ENCODE assay signal across 19 cellular contexts in the genomic region with DNA sequence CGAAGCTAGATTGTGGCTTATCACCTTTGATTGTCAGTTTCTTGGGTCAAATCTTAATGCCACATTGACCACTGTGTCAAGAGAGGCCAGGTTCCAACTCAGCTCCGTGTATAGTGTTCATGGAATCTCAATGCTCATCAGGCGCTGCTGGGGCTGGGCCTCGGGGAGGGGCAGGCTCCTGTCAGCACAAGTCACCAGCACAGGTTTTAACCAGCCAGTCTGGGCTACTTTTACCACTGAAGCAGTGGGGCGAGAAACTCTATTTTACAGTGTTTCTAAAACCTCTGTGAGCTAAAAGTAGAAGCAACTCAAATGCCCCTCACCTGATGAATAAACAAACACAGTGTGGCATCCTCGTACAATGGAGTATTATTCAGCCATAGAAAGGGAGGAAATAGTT.
DNase-seq lines count a peak whose midpoint lies in the region; ATAC-seq and TF ChIP-seq lines count a peak whose summit lies in the region.
"Had no signal": no experiment of that assay in that cellular context is flagged by ENCODE, and none has a peak within 500 bp of the region (broad histone marks: within the 10 kb centered on the region; RNA-seq: fewer than 3 reads in every experiment).

No MANE protein-coding gene starts in this region.

- H3K4me2 ChIP-seq in GM23338: no peak overlapping the region
- H3K4me2 ChIP-seq: A549, KMS-11 had no signal

- H3K9me3 ChIP-seq in esophagus muscularis mucosa: no peaks in the 10 kb centered on the region
- H3K9me3 ChIP-seq: A549 had no signal

- no peak overlapping the region for H2AFZ ChIP-seq in GM23338

- TF ChIP-seq CTCF in GM23338 (conservative IDR thresholded peaks at IDR 0.05; ENCODE audit: low read depth in 2 of 2) (no peak), RWPE1 (conservative IDR thresholded peaks at IDR 0.05; ENCODE audit: low read depth) (no peak), esophagus muscularis mucosa (IDR thresholded peaks at IDR 0.05) (no peak), neural crest cell (conservative IDR thresholded peaks at IDR 0.05) (no peak), mesothelial cell of epicardium (IDR thresholded peaks at IDR 0.05; ENCODE audit: unreplicated experiment) (no peak)

- H3K9me3 Mint-ChIP-seq in GM23338 (no peaks in the 10 kb centered on the region), neural crest cell (no peaks in the 10 kb centered on the region), mesothelial cell of epicardium (no peaks in the 10 kb centered on the region)

- no peaks in the 10 kb centered on the region for H3K79me2 ChIP-seq in GM23338 (replicated peaks; ENCODE audit: insufficient read depth)

- H3K27me3 Mint-ChIP-seq in GM23338 (ENCODE audit: insufficient read depth, low read depth, poor library complexity) (peaks cover 6% of the 10 kb centered on the region), neural crest cell (ENCODE audit: low read depth) (no peaks in the 10 kb centered on the region), mesothelial cell of epicardium (ENCODE audit: low read depth) (no peaks in the 10 kb centered on the region)

- H3K27ac ChIP-seq in GM23338 (ENCODE audit: low read depth): no peak overlapping the region
- H3K27ac ChIP-seq in RWPE1: peak overlapping the region; percentile 81
- no peak overlapping the region for H3K27ac ChIP-seq in esophagus muscularis mucosa (replicated peaks in 1 of 4)
- H3K27ac ChIP-seq: A549, KMS-11 had no signal

- H3K4me3 ChIP-seq in GM23338: no peak overlapping the region
- H3K4me3 ChIP-seq in esophagus muscularis mucosa: no peak overlapping the region
- H3K4me3 ChIP-seq: A549, GM12878 had no signal

- POLR2A ChIA-PET in RWPE1 (lab: Yijun Ruan, JAX; ENCODE audit: low non-redundant PET): no interaction called here

- H3K4me1 Mint-ChIP-seq in GM23338 (peaks cover 13% of the 10 kb centered on the region), neural crest cell (peaks cover 4% of the 10 kb centered on the region), mesothelial cell of epicardium (peaks cover 34% of the 10 kb centered on the region)

- H3K36me3 ChIP-seq in GM23338 (ENCODE audit: insufficient read depth) (no peaks in the 10 kb centered on the region), esophagus muscularis mucosa (no peaks in the 10 kb centered on the region)

- H4K20me1 ChIP-seq in GM23338 (replicated peaks; ENCODE audit: insufficient read depth): no peaks in the 10 kb centered on the region

- no peaks in the 10 kb centered on the region for H3K4me1 ChIP-seq in GM23338 (ENCODE audit: insufficient read depth)
- no peaks in the 10 kb centered on the region for H3K4me1 ChIP-seq in esophagus muscularis mucosa
- H3K4me1 ChIP-seq: A549 had no signal

- no peaks in the 10 kb centered on the region for H3K36me3 Mint-ChIP-seq in GM23338 (ENCODE audit: low read depth)
- no peaks in the 10 kb centered on the region for H3K36me3 Mint-ChIP-seq in neural crest cell (ENCODE audit: low read depth)
- H3K36me3 Mint-ChIP-seq in mesothelial cell of epicardium: peaks cover 2% of the 10 kb centered on the region

- WGBS in esophagus muscularis mucosa: 88% methylated on average over 6 of the region's 6 CpGs

- H3K9me2 ChIP-seq in GM23338 (ENCODE audit: insufficient read depth): no peaks in the 10 kb centered on the region

- TF ChIP-seq POLR2A in esophagus muscularis mucosa (IDR thresholded peaks at IDR 0.05; ENCODE audit: low read depth): no peak

- DNase-seq in GM23338 (ENCODE audit: low spot score) (no peak), RWPE1 (ENCODE audit: low spot score) (peak; percentile 65), esophagus muscularis mucosa (ENCODE audit: extremely low spot score) (peak; percentile 12), neural crest cell (ENCODE audit: low read depth, low spot score) (no peak), mesothelial cell of epicardium (ENCODE audit: low spot score in 2 of 2, unreplicated experiment in 2 of 2) (no peak), HCEC 1CT (no peak)
- no peak for DNase-seq in activated CD4-positive, CD25-positive, alpha-beta regulatory T cell (lab: John Stamatoyannopoulos, UW)
- DNase-seq: C1 segment of cervical spinal cord, DND-41, MM.1S, NCI-H1105, NCI-H1694, NCI-H2227 treated with DMSO at 0.1 percent for 48 hours, NCI-H524 treated with DMSO at 0.1 percent for 48 hours, RPMI8226 had no signal

- TF ChIP-seq EP300 in esophagus muscularis mucosa (IDR thresholded peaks at IDR 0.05): no peak

- H3K27me3 ChIP-seq in GM23338 (ENCODE audit: insufficient read depth): no peaks in the 10 kb centered on the region
- H3K27me3 ChIP-seq in esophagus muscularis mucosa: no peaks in the 10 kb centered on the region

- peak; percentile 26; the same call in 1 of the 3 replicates for ATAC-seq in GM23338
- ATAC-seq in activated CD4-positive, CD25-positive, alpha-beta regulatory T cell treated with anti-CD3 and anti-CD28 coated beads, Interleukin-2, amount 50 U/mL, for 24 hours: no peak
- ATAC-seq: A549, GM12878 had no signal

- CTCF ChIA-PET in RWPE1 (lab: Yijun Ruan, JAX): interaction anchor here (0.6 kb wide), 1 partner anchor 27 kb away, joined by 5 read pairs; no protein-coding TSS in a partner anchor

- no peak overlapping the region for H3K4me3 Mint-ChIP-seq in GM23338
- no peak overlapping the region for H3K4me3 Mint-ChIP-seq in neural crest cell
- H3K4me3 Mint-ChIP-seq in mesothelial cell of epicardium: no peak overlapping the region

- H3F3A ChIP-seq in GM23338 (replicated peaks; ENCODE audit: low read depth): no peaks in the 10 kb centered on the region

- H3K27ac Mint-ChIP-seq in GM23338: no peak overlapping the region
- H3K27ac Mint-ChIP-seq in neural crest cell (ENCODE audit: unreplicated experiment): peak overlapping the region; percentile 57
- no peak overlapping the region for H3K27ac Mint-ChIP-seq in mesothelial cell of epicardium

- intact Hi-C loops in esophagus muscularis mucosa (cut with DNase I): loop anchor here (5.0 kb wide), 1 partner anchor 51 kb away; no protein-coding TSS in a partner anchor

TF ChIP-seq in GM23338, 12 proteins besides CTCF, POLR2A, EP300 and RAD21:
- no peak for TF ChIP-seq ZNF331 (CRISPR knock-in tag; IDR thresholded peaks at IDR 0.05; ENCODE audit: low read depth)
- TF ChIP-seq NANOG (IDR thresholded peaks at IDR 0.05; ENCODE audit: borderline replicate concordance): no peak
- TF ChIP-seq POLR2AphosphoS5 (IDR thresholded peaks at IDR 0.05; ENCODE audit: low read depth): no peak

Comparison
In these comparisons a context has a peak if more than half of its experiments do, and no peak if none do; other contexts are left out.
1. DNase-seq: peak in RWPE1 (single experiment) and esophagus muscularis mucosa (single experiment); none in GM23338 (single experiment), neural crest cell (single experiment), mesothelial cell of epicardium (0 of 2), activated CD4-positive, CD25-positive, alpha-beta regulatory T cell (0 of 4) and HCEC 1CT (single experiment).